In genomic region chr11:2878782-2879181, GRCh38 we compare ENCODE assay signal across 9 cellular contexts.
"Had no signal": no experiment of that assay in that cellular context is flagged by ENCODE, and none has a peak within 500 bp of the region (broad histone marks: within the 10 kb centered on the region; RNA-seq: fewer than 3 reads in every experiment).

No MANE protein-coding gene starts in this region.

- FAIRE-seq: H54 had no signal

- DNase-seq: GM23248, GOT3, H9, HCEC 1CT, HFFc6, IMR-90, KBM-7 had no signal

- H3K4me3 Mint-ChIP-seq: H9, HFFc6 had no signal

- H3K27ac ChIP-seq: GM23248, HL-60 had no signal

- H2AFZ ChIP-seq: GM23248 had no signal

- H3K9ac ChIP-seq: GM23248 had no signal

- H3K4me3 ChIP-seq: GM23248 had no signal

- H3K27ac Mint-ChIP-seq: H9, HFFc6 had no signal
